In genomic region chr2:86393521-86394490, GRCh38 we compare ENCODE assay signal across 8 cellular contexts. TPM values are rescaled to one million over a fixed set of nuclear protein-coding genes. Genes with fewer than 3 reads are reported as not detected.
DNase-seq lines count a peak whose midpoint lies in the region; ATAC-seq and TF ChIP-seq lines count a peak whose summit lies in the region.

No MANE protein-coding gene starts in this region.

- in situ Hi-C loops in astrocyte of the spinal cord (cut with HindIII; ENCODE audit: low sequenced_read_pairs), result no loop called here

- no peak for TF ChIP-seq CTCF in astrocyte of the spinal cord (IDR thresholded peaks at IDR 0.05; ENCODE audit: low read depth, low read length)

- no peak for ATAC-seq in GM19035 (IDR thresholded peaks at IDR 0.05; ENCODE audit: unreplicated experiment)

- no peak overlapping the region for H3K4me3 ChIP-seq in astrocyte of the spinal cord (ENCODE audit: low read depth, low read length)

- TF ChIP-seq EP300 in Ishikawa (IDR thresholded peaks at IDR 0.05; ENCODE audit: borderline replicate concordance), result no peak; the same call in 1 of the 2 replicates

- DNase-seq in DMS 273 (lab: John Stamatoyannopoulos, UW; ENCODE audit: unreplicated experiment) (peak; percentile 92), astrocyte of the spinal cord (ENCODE audit: low read depth, low spot score) (peak; percentile 19), lung microvascular endothelial cell (ENCODE audit: low read depth in 2 of 2) (peak; percentile 24 to 46), OCI-M2 (lab: John Stamatoyannopoulos, UW; ENCODE audit: unreplicated experiment) (no peak), NCI-H187 treated with DMSO at 0.1 percent for 48 hours (lab: John Stamatoyannopoulos, UW) (no peak), ecto neural progenitor cell (ENCODE audit: low spot score) (no peak)

- TF ChIP-seq RAD21 in Ishikawa (IDR thresholded peaks at IDR 0.05; ENCODE audit: low read depth), result no peak

TF ChIP-seq in Ishikawa, 13 proteins besides CTCF, POLR2A, EP300 and RAD21:
- TF ChIP-seq MAX (IDR thresholded peaks at IDR 0.05), result 0 out of 2 replicates have a peak, but pooled peaks have one; percentile 16
- TF ChIP-seq FOXM1 (IDR thresholded peaks at IDR 0.05; ENCODE audit: borderline replicate concordance, low read depth), result no peak
- 0 out of 2 replicates have a peak, but pooled peaks have one; percentile 20 for TF ChIP-seq YY1 (IDR thresholded peaks at IDR 0.05; ENCODE audit: low read depth)
- TF ChIP-seq CEBPB (IDR thresholded peaks at IDR 0.05), result peak; percentile 90
- TF ChIP-seq TCF12 (IDR thresholded peaks at IDR 0.05; ENCODE audit: low read depth), result peak; percentile 24; the same call in 1 of the 2 replicates
- TF ChIP-seq USF1 (IDR thresholded peaks at IDR 0.05), result no peak
- no peak for TF ChIP-seq ZBTB7A (IDR thresholded peaks at IDR 0.05; ENCODE audit: low read depth)
- no peak for TF ChIP-seq TAF1 (IDR thresholded peaks at IDR 0.05; ENCODE audit: low read depth)
- peak; percentile 71 for TF ChIP-seq TEAD4 (IDR thresholded peaks at IDR 0.05)

RNA-seq across cellular contexts. Expression of gene KDM3A, which starts 47.4 kb away (rescaled TPM):
- 15.5 and 26.0 TPM in 2 replicates for total RNA-seq in lung microvascular endothelial cell

RNA-seq across cellular contexts. Expression of gene REEP1, which starts 56.4 kb away (rescaled TPM):
- 4.8 and 14.5 TPM in 2 replicates for total RNA-seq in lung microvascular endothelial cell

Comparison
In these comparisons a context has a peak if more than half of its experiments do, and no peak if none do; other contexts are left out.
1. DNase-seq: peak in DMS 273 (single experiment), astrocyte of the spinal cord (single experiment) and lung microvascular endothelial cell (2 of 2); none in OCI-M2 (single experiment), NCI-H187 treated with DMSO at 0.1 percent for 48 hours (single experiment) and ecto neural progenitor cell (single experiment).